ENCODE assay signal across 8 cellular contexts in genomic region chrX:41116948-41117347, GRCh38. TPM values are rescaled to one million over a fixed set of nuclear protein-coding genes. Genes with fewer than 3 reads are reported as not detected.
DNase-seq lines count a peak whose midpoint lies in the region; ATAC-seq and TF ChIP-seq lines count a peak whose summit lies in the region.

No MANE protein-coding gene starts in this region.

- peaks cover 43% of the 10 kb centered on the region for H3K4me1 ChIP-seq in CD8-positive, alpha-beta T cell (ENCODE audit: insufficient read depth, low read length)

- no peak for TF ChIP-seq CTCF in CD8-positive, alpha-beta T cell (IDR thresholded peaks at IDR 0.05)

- H3K4me3 ChIP-seq in CD8-positive, alpha-beta T cell (ENCODE audit: low read depth, low read length) = no peak overlapping the region

- DNase-seq in CD8-positive, alpha-beta T cell = no peak
- DNase-seq in central memory CD8-positive, alpha-beta T cell (ENCODE audit: low spot score in 2 of 2) = no peak
- DNase-seq in DMS114 treated with DMSO at 0.1 percent for 48 hours (lab: John Stamatoyannopoulos, UW; ENCODE audit: unreplicated experiment) = no peak
- no peak for DNase-seq in left ventricle myocardium superior
- no peak for DNase-seq in SHP77 (lab: John Stamatoyannopoulos, UW)
- DNase-seq in cardiac septum (ENCODE audit: low spot score) = no peak

- POLR2A ChIA-PET in CD8-positive, alpha-beta T cell (lab: Charles Lee) = interaction anchor here (1.4 kb wide), 1 partner anchor 32 kb away, joined by 9 read pairs; the partner anchor contains the start of gene USP9X

- H3K36me3 ChIP-seq in CD8-positive, alpha-beta T cell (ENCODE audit: insufficient read depth, low read length) = no peaks in the 10 kb centered on the region

- intact Hi-C loops in CD8-positive, alpha-beta T cell (cut with DNase I, micrococcal nuclease) = loop anchor here (5.0 to 10.0 kb wide), 4 partner anchors 105 to 472 kb away; partner anchors contain the start of genes MED14 (in 2 of the 2) and CXorf38 (in 1 of the 2)
- intact Hi-C loops in left ventricle myocardium superior (cut with micrococcal nuclease) = loop anchor here (10.0 kb wide), 1 partner anchor 462 kb away; no protein-coding TSS in a partner anchor
- intact Hi-C loops in cardiac septum (cut with DNase I) = loop anchor here (5.0 to 10.0 kb wide), 3 partner anchors 172 to 465 kb away; no protein-coding TSS in a partner anchor

- ATAC-seq in CD8-positive, alpha-beta T cell = peak; percentile 62
- ATAC-seq in GM19452 (IDR thresholded peaks at IDR 0.05; ENCODE audit: unreplicated experiment) = peak; percentile 53
- peak; percentile 79 for ATAC-seq in HG03432 (IDR thresholded peaks at IDR 0.05; ENCODE audit: unreplicated experiment)
- peak; percentile 79 for ATAC-seq in central memory CD8-positive, alpha-beta T cell (replicated peaks; ENCODE audit: extremely low read depth, poor library complexity, severe bottlenecking)
- ATAC-seq in left ventricle myocardium superior = no peak

- no peak overlapping the region for H3K27ac ChIP-seq in CD8-positive, alpha-beta T cell (ENCODE audit: low read depth, low read length)

- H3K27me3 ChIP-seq in CD8-positive, alpha-beta T cell (ENCODE audit: insufficient read depth, low read length) = no peaks in the 10 kb centered on the region

- CTCF ChIA-PET in CD8-positive, alpha-beta T cell (lab: Charles Lee) = interaction anchor here (3.5 kb wide), 1 partner anchor 239 kb away, joined by 30 read pairs; no protein-coding TSS in a partner anchor

- peak overlapping the region; percentile 79 for H3K27ac Mint-ChIP-seq in CD8-positive, alpha-beta T cell
- H3K27ac Mint-ChIP-seq in central memory CD8-positive, alpha-beta T cell (ENCODE audit: low read depth) = peak overlapping the region; percentile 83

- peak overlapping the region; percentile 63 for H3K4me3 Mint-ChIP-seq in CD8-positive, alpha-beta T cell
- H3K4me3 Mint-ChIP-seq in central memory CD8-positive, alpha-beta T cell = peak overlapping the region; percentile 67

- no peaks in the 10 kb centered on the region for H3K36me3 Mint-ChIP-seq in CD8-positive, alpha-beta T cell
- peaks cover 9% of the 10 kb centered on the region for H3K36me3 Mint-ChIP-seq in central memory CD8-positive, alpha-beta T cell (ENCODE audit: insufficient read depth)

- no peaks in the 10 kb centered on the region for H3K9me3 Mint-ChIP-seq in CD8-positive, alpha-beta T cell
- no peaks in the 10 kb centered on the region for H3K9me3 Mint-ChIP-seq in central memory CD8-positive, alpha-beta T cell

- H3K4me1 Mint-ChIP-seq in CD8-positive, alpha-beta T cell (ENCODE audit: low read depth) = peaks cover 74% of the 10 kb centered on the region
- peaks cover 50% of the 10 kb centered on the region for H3K4me1 Mint-ChIP-seq in central memory CD8-positive, alpha-beta T cell

- H3K27me3 Mint-ChIP-seq in CD8-positive, alpha-beta T cell (ENCODE audit: low read depth) = no peaks in the 10 kb centered on the region
- H3K27me3 Mint-ChIP-seq in central memory CD8-positive, alpha-beta T cell = no peaks in the 10 kb centered on the region

- H3K9me3 ChIP-seq in CD8-positive, alpha-beta T cell (ENCODE audit: low read length) = no peaks in the 10 kb centered on the region

RNA-seq across cellular contexts. Expression of gene USP9X, which starts 31.7 kb away (rescaled TPM):
- total RNA-seq in CD8-positive, alpha-beta T cell = 10 to 100 TPM; 90.3 to 93.2 TPM
- total RNA-seq in left ventricle myocardium superior (51.7 TPM), cardiac septum (80.9 TPM)
